Comparison of ENCODE assay signal across 11 cellular contexts in the genomic region with DNA sequence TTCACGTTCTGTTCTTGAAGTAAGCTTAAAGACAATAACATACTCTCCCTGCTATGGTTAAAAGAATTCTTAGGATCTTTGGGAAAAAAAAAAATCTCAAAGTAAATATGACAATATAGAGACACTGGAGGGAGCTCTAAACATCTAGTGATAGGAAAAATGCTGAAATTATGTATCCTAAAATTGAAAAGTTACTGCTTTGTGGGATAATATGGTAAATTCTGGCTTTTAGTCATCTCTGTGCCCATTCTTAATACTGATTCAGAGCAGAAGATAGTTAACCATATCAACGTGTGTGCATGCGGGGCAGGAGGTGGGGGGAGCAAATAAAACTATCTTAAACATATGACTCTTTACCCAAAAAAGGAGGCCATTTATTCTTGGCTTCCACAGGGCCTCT.
DNase-seq lines count a peak whose midpoint lies in the region; ATAC-seq, FAIRE-seq and TF ChIP-seq lines count a peak whose summit lies in the region.
"Had no signal": no experiment of that assay in that cellular context is flagged by ENCODE, and none has a peak within 500 bp of the region (broad histone marks: within the 10 kb centered on the region; RNA-seq: fewer than 3 reads in every experiment).

No MANE protein-coding gene starts in this region.

- DNase-seq in CD4-positive, CD25-positive, alpha-beta regulatory T cell = no peak
- DNase-seq in GM12878 (ENCODE audit: low read depth, low spot score) (no peak), neural progenitor cell (ENCODE audit: low spot score) (no peak), SJCRH30 (no peak), NCI-H1105 (lab: John Stamatoyannopoulos, UW) (no peak), HuH-7 (ENCODE audit: low spot score) (no peak)
- DNase-seq: activated naive CD4-positive, alpha-beta T cell treated with anti-CD3 and anti-CD28 coated beads, Interleukin-2, amount 10 ng/mL, durations not matched to agents 7 days and 5 days; naive thymus-derived CD4-positive, alpha-beta T cell; stomach had no signal

- peak overlapping the region; percentile 17 to 79 (median 30) for H3K27ac Mint-ChIP-seq in CD4-positive, CD25-positive, alpha-beta regulatory T cell
- H3K27ac Mint-ChIP-seq in neural progenitor cell = no peak overlapping the region
- H3K27ac Mint-ChIP-seq: activated naive CD4-positive, alpha-beta T cell treated with anti-CD3 and anti-CD28 coated beads, Interleukin-2, amount 10 ng/mL, durations not matched to agents 7 days and 5 days had no signal

- TF ChIP-seq POLR2A in GM12878 (IDR thresholded peaks at IDR 0.05; ENCODE audit: low read depth, low read length) = no peak

- H2AFZ ChIP-seq in GM12878 (ENCODE audit: control insufficient read depth, low read depth, low read length) (no peak overlapping the region), neural progenitor cell (replicated peaks) (peak overlapping the region; percentile 27)

- H3K79me2 ChIP-seq in GM12878 (ENCODE audit: control insufficient read depth, insufficient read depth, low read length) = no peaks in the 10 kb centered on the region
- H3K79me2 ChIP-seq in neural progenitor cell (ENCODE audit: low read depth) = no peaks in the 10 kb centered on the region

- peaks cover 13% of the 10 kb centered on the region for H3K36me3 ChIP-seq in CD4-positive, CD25-positive, alpha-beta regulatory T cell (ENCODE audit: control insufficient read depth, insufficient read depth, low read length)
- no peaks in the 10 kb centered on the region for H3K36me3 ChIP-seq in HEK293 (ENCODE audit: control insufficient read depth in 2 of 2, insufficient read depth in 1 of 2, low read length in 2 of 2)
- H3K36me3 ChIP-seq in GM12878 (ENCODE audit: control insufficient read depth in 2 of 2, insufficient read depth in 2 of 2, low read length in 1 of 2) = peaks cover under 1 to 8% of the 10 kb centered on the region in 2 experiments; a peak in 3 of 4 replicates
- H3K36me3 ChIP-seq in neural progenitor cell = no peaks in the 10 kb centered on the region
- H3K36me3 ChIP-seq in SJCRH30 = no peaks in the 10 kb centered on the region
- H3K36me3 ChIP-seq: stomach had no signal

- H3K4me2 ChIP-seq in GM12878 (ENCODE audit: control insufficient read depth, insufficient read depth) = no peak overlapping the region
- no peak overlapping the region for H3K4me2 ChIP-seq in neural progenitor cell

- H3K36me3 Mint-ChIP-seq in CD4-positive, CD25-positive, alpha-beta regulatory T cell = peaks cover 28% of the 10 kb centered on the region
- H3K36me3 Mint-ChIP-seq in neural progenitor cell = peaks cover 3% of the 10 kb centered on the region

- H3K27me3 ChIP-seq in CD4-positive, CD25-positive, alpha-beta regulatory T cell (ENCODE audit: control insufficient read depth, insufficient read depth, low read length) = no peaks in the 10 kb centered on the region
- H3K27me3 ChIP-seq in GM12878 (replicated peaks in 1 of 2; ENCODE audit: control insufficient read depth in 2 of 2, insufficient read depth in 2 of 2, low read length in 1 of 2) (no peaks in the 10 kb centered on the region), neural progenitor cell (no peaks in the 10 kb centered on the region), SJCRH30 (no peaks in the 10 kb centered on the region)
- H3K27me3 ChIP-seq: stomach had no signal

- H3K27me3 Mint-ChIP-seq in CD4-positive, CD25-positive, alpha-beta regulatory T cell = no peaks in the 10 kb centered on the region
- H3K27me3 Mint-ChIP-seq in neural progenitor cell (ENCODE audit: insufficient read depth, low read depth) = peaks cover 5% of the 10 kb centered on the region
- H3K27me3 Mint-ChIP-seq: activated naive CD4-positive, alpha-beta T cell treated with anti-CD3 and anti-CD28 coated beads, Interleukin-2, amount 10 ng/mL, durations not matched to agents 7 days and 5 days; naive thymus-derived CD4-positive, alpha-beta T cell had no signal

- H3K9ac ChIP-seq in GM12878 (ENCODE audit: control insufficient read depth, insufficient read depth, low read length) (no peak overlapping the region), neural progenitor cell (no peak overlapping the region)

- no peaks in the 10 kb centered on the region for H3K9me3 ChIP-seq in CD4-positive, CD25-positive, alpha-beta regulatory T cell (ENCODE audit: control insufficient read depth in 2 of 2, low read length in 2 of 2)
- no peaks in the 10 kb centered on the region for H3K9me3 ChIP-seq in HEK293 (ENCODE audit: control insufficient read depth, insufficient read depth, low read depth, low read length)
- H3K9me3 ChIP-seq in GM12878 (replicated peaks; ENCODE audit: control insufficient read depth, insufficient read depth, low read length) = no peaks in the 10 kb centered on the region
- no peaks in the 10 kb centered on the region for H3K9me3 ChIP-seq in neural progenitor cell (ENCODE audit: low read depth)
- no peaks in the 10 kb centered on the region for H3K9me3 ChIP-seq in SJCRH30 (replicated peaks)
- H3K9me3 ChIP-seq: stomach had no signal

- no TSS peak for BruUV-seq in GM12878 (replicated peaks; lab: Mats Ljungman, UMichigan)

- H3K4me1 ChIP-seq in CD4-positive, CD25-positive, alpha-beta regulatory T cell (ENCODE audit: control insufficient read depth, insufficient read depth, low read length, poor library complexity, severe bottlenecking) = peaks cover 3% of the 10 kb centered on the region
- H3K4me1 ChIP-seq in HEK293 (ENCODE audit: control insufficient read depth, insufficient read depth, low read length) (no peaks in the 10 kb centered on the region), GM12878 (ENCODE audit: control insufficient read depth, insufficient read depth, low read length) (peaks cover 4% of the 10 kb centered on the region; the same call in 1 of the 2 replicates), neural progenitor cell (no peaks in the 10 kb centered on the region), SJCRH30 (no peaks in the 10 kb centered on the region)

- FAIRE-seq in GM12878 (lab: Jason Lieb, UNC) = no peak

- TF ChIP-seq RAD21 in GM12878 (IDR thresholded peaks at IDR 0.05; ENCODE audit: insufficient read depth, low read depth, low read length) = peak; percentile 21; the same call in 1 of the 2 replicates

- H3K4me3 ChIP-seq in CD4-positive, CD25-positive, alpha-beta regulatory T cell (ENCODE audit: low read depth, low read length) = no peak overlapping the region
- H3K4me3 ChIP-seq in HEK293 (ENCODE audit: low read depth, low read length) = no peak overlapping the region
- no peak overlapping the region for H3K4me3 ChIP-seq in GM12878
- H3K4me3 ChIP-seq in neural progenitor cell = no peak overlapping the region
- H3K4me3 ChIP-seq in SJCRH30 = no peak overlapping the region
- H3K4me3 ChIP-seq: stomach had no signal

- H3K4me1 Mint-ChIP-seq in CD4-positive, CD25-positive, alpha-beta regulatory T cell = peaks cover 12 to 42% (median 22%) of the 10 kb centered on the region in 4 donors
- peaks cover 25% of the 10 kb centered on the region for H3K4me1 Mint-ChIP-seq in neural progenitor cell

- no peak for TF ChIP-seq CTCF in HEK293 (tag by site-specific recombination; IDR thresholded peaks at IDR 0.05)
- no peak; a peak in 1 of 6 replicates for TF ChIP-seq CTCF in GM12878 (IDR thresholded peaks at IDR 0.05 in 2 of 3, conservative IDR thresholded peaks at IDR 0.05 in 1 of 3; ENCODE audit: control insufficient read depth in 2 of 3, extremely low read depth in 1 of 3, insufficient read depth in 1 of 3, low read depth in 3 of 3, low read length in 3 of 3)
- no peak for TF ChIP-seq CTCF in neural progenitor cell (IDR thresholded peaks at IDR 0.05)

- no peak overlapping the region for H3K4me3 Mint-ChIP-seq in CD4-positive, CD25-positive, alpha-beta regulatory T cell
- no peak overlapping the region for H3K4me3 Mint-ChIP-seq in neural progenitor cell
- H3K4me3 Mint-ChIP-seq: activated naive CD4-positive, alpha-beta T cell treated with anti-CD3 and anti-CD28 coated beads, Interleukin-2, amount 10 ng/mL, durations not matched to agents 7 days and 5 days; naive thymus-derived CD4-positive, alpha-beta T cell had no signal

- 63% methylated on average over 3 of the region's 3 CpGs for WGBS in GM12878 (ENCODE audit: insufficient coverage, insufficient replicate concordance, low lambda C conversion rate, missing lambda C conversion rate)

- ATAC-seq in CD4-positive, CD25-positive, alpha-beta regulatory T cell (ENCODE audit: low read depth in 2 of 2) = no peak
- ATAC-seq in GM12878 (no peak), HG03571 (IDR thresholded peaks at IDR 0.05; ENCODE audit: unreplicated experiment) (no peak)
- ATAC-seq: naive thymus-derived CD4-positive, alpha-beta T cell had no signal

- TF ChIP-seq EP300 in GM12878 (IDR thresholded peaks at IDR 0.05; ENCODE audit: borderline replicate concordance in 1 of 2, control insufficient read depth in 1 of 2, low read depth in 2 of 2, low read length in 2 of 2) = no peak

- POLR2A ChIA-PET in HEK293 (lab: Yijun Ruan, JAX) (no interaction called here), GM12878 (lab: Charles Lee) (interaction anchor here (0.7 to 0.9 kb wide), 2 partner anchors 10 to 289 kb away, joined by 3 to 4 read pairs; no protein-coding TSS in a partner anchor)

- H4K20me1 ChIP-seq in GM12878 (ENCODE audit: control insufficient read depth, insufficient read depth) (no peaks in the 10 kb centered on the region), neural progenitor cell (ENCODE audit: low read depth) (no peaks in the 10 kb centered on the region)

- RAD21 ChIA-PET in GM12878 (lab: Charles Lee; ENCODE audit: unreplicated experiment) = interaction anchor here (0.8 to 1.7 kb wide), 15 partner anchors 9 to 359 kb away, joined by 3 to 7 read pairs (median 3); partner anchors contain the start of gene ATXN1

- no peak overlapping the region for H3K27ac ChIP-seq in CD4-positive, CD25-positive, alpha-beta regulatory T cell (ENCODE audit: insufficient read depth, low read length, poor library complexity, severe bottlenecking)
- H3K27ac ChIP-seq in HEK293 (ENCODE audit: extremely low read depth, low read depth, low read length) (no peak overlapping the region), GM12878 (ENCODE audit: control insufficient read depth, insufficient read depth) (no peak overlapping the region), neural progenitor cell (no peak overlapping the region), SJCRH30 (no peak overlapping the region)

- intact Hi-C loops in GM12878 (cut with micrococcal nuclease; ENCODE audit: unreplicated experiment) = no loop called here

- no peaks in the 10 kb centered on the region for H3K9me3 Mint-ChIP-seq in CD4-positive, CD25-positive, alpha-beta regulatory T cell
- H3K9me3 Mint-ChIP-seq in neural progenitor cell = peaks cover 5% of the 10 kb centered on the region
- H3K9me3 Mint-ChIP-seq: activated naive CD4-positive, alpha-beta T cell treated with anti-CD3 and anti-CD28 coated beads, Interleukin-2, amount 10 ng/mL, durations not matched to agents 7 days and 5 days; naive thymus-derived CD4-positive, alpha-beta T cell had no signal

- SMC1A ChIA-PET in GM12878 (lab: Charles Lee; ENCODE audit: uncharacterized antibody, unreplicated experiment) = interaction anchor here (0.9 to 2.5 kb wide), 16 partner anchors 10 to 561 kb away, joined by 3 to 14 read pairs (median 4); no protein-coding TSS in a partner anchor

- CTCF ChIA-PET in HEK293 (lab: Yijun Ruan, JAX) (interaction anchor here (1.0 to 1.6 kb wide), 6 partner anchors 9 to 370 kb away, joined by 3 to 5 read pairs (median 3); no protein-coding TSS in a partner anchor), GM12878 (lab: Yijun Ruan, JAX) (interaction anchor here (0.7 to 3.3 kb wide), 20 partner anchors 9 to 649 kb away, joined by 3 to 21 read pairs (median 4); partner anchors contain the start of gene ATXN1)

- in situ Hi-C loops in GM12878 (cut with MboI) = no loop called here

- no peaks in the 10 kb centered on the region for H3F3A ChIP-seq in neural progenitor cell (ENCODE audit: low read depth)
